Comparison of ENCODE assay signal across 2 cellular contexts in the genomic region with DNA sequence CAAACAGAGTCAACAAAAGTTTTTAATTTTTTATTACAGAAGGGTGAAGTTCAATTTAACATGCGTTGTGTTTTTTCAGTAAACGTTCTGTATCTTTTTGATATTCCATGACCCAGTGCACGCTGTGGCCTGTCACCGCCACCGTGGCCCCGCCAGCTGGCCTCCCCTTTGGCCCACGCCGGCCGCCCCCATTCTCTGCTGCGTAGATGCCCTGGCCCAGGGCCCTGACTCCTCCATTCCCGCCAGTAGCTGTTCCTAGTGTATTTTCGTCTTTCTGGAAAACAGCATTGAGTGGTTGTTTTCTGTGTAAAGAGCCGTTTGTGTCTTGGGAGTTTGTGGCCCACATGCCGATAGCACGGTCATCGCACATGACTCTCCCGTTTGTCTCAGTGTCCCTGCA.
TF ChIP-seq lines count a peak whose summit lies in the region.

No MANE protein-coding gene starts in this region.

TF ChIP-seq in GM12878, 131 proteins besides CTCF, POLR2A, EP300 and RAD21:
- no peak for TF ChIP-seq CEBPZ (IDR thresholded peaks at IDR 0.05; ENCODE audit: low read depth, low read length)
- no peak for TF ChIP-seq EZH2 (IDR thresholded peaks at IDR 0.05; ENCODE audit: borderline replicate concordance, control insufficient read depth, low read depth, low read length)
- TF ChIP-seq MEF2B (IDR thresholded peaks at IDR 0.05; ENCODE audit: partially characterized antibody, poor library complexity, severe bottlenecking): no peak

TF ChIP-seq in HepG2, 621 proteins besides CTCF, POLR2A, EP300 and RAD21:
- TF ChIP-seq ATF6 (CRISPR knock-in tag; conservative IDR thresholded peaks at IDR 0.05) (no peak), ZNF549 (CRISPR knock-in tag; IDR thresholded peaks at IDR 0.05) (no peak), ZFP41 (CRISPR knock-in tag; IDR thresholded peaks at IDR 0.05; ENCODE audit: borderline replicate concordance) (no peak), HHEX (CRISPR knock-in tag; IDR thresholded peaks at IDR 0.05) (no peak), ZNF350 (CRISPR knock-in tag; IDR thresholded peaks at IDR 0.05; ENCODE audit: borderline replicate concordance, low read depth) (no peak), GMEB1 (CRISPR knock-in tag; IDR thresholded peaks at IDR 0.05; ENCODE audit: borderline replicate concordance) (no peak), ZNF282 (IDR thresholded peaks at IDR 0.05; ENCODE audit: partially characterized antibody) (no peak), RXRB (CRISPR knock-in tag; IDR thresholded peaks at IDR 0.05; ENCODE audit: borderline replicate concordance) (no peak), ZNF232 (CRISPR knock-in tag; IDR thresholded peaks at IDR 0.05; ENCODE audit: borderline replicate concordance) (no peak), ELF3 (CRISPR knock-in tag; IDR thresholded peaks at IDR 0.05) (no peak), KLF6 (CRISPR knock-in tag; IDR thresholded peaks at IDR 0.05) (no peak)
- TF ChIP-seq, protein P1, sequence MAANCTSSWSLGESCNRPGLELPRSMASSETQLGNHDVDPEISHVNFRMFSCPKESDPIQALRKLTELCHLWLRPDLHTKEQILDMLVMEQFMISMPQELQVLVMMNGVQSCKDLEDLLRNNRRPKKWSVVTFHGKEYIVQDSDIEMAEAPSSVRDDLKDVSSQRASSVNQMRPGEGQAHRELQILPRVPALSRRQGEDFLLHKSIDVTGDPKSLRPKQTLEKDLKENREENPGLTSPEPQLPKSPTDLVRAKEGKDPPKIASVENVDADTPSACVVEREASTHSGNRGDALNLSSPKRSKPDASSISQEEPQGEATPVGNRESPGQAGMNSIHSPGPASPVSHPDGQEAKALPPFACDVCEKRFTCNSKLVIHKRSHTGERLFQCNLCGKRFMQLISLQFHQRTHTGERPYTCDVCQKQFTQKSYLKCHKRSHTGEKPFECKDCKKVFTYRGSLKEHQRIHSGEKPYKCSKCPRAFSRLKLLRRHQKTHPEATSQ (CRISPR knock-in tag; IDR thresholded peaks at IDR 0.05; ENCODE audit: borderline replicate concordance): no peak
- TF ChIP-seq, protein P2, sequence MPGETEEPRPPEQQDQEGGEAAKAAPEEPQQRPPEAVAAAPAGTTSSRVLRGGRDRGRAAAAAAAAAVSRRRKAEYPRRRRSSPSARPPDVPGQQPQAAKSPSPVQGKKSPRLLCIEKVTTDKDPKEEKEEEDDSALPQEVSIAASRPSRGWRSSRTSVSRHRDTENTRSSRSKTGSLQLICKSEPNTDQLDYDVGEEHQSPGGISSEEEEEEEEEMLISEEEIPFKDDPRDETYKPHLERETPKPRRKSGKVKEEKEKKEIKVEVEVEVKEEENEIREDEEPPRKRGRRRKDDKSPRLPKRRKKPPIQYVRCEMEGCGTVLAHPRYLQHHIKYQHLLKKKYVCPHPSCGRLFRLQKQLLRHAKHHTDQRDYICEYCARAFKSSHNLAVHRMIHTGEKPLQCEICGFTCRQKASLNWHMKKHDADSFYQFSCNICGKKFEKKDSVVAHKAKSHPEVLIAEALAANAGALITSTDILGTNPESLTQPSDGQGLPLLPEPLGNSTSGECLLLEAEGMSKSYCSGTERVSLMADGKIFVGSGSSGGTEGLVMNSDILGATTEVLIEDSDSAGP (CRISPR knock-in tag; IDR thresholded peaks at IDR 0.05; ENCODE audit: borderline replicate concordance): no peak
